In the genomic region with DNA sequence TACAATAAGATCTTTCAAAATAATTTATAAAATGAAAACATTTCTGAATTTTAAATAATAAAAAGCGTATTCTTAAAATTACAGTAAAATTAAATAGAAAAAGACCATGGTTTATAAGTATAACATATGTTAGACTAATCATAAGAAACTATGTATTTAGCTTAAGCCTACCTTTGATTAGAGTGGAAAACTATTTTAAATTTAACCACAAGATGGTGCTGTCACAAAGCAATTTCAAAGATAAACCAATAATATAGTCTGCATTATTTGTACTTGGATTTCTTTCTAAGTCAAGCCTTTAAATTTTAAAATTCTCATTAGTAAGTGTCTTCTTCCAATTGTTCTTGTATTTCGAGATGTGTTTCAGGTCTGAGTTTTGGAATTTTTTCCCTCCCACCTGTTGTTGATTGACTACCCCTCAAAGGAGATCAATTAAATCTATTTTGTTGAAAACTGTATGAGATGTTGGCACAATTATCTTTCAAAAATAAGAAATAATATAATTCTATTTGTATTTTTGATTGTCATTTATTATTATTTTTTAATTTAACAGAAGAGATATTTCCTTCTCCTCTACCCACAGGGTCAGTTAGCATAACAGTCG, we compare ENCODE assay signal across 8 cellular contexts.
DNase-seq lines count a peak whose midpoint lies in the region; ATAC-seq and TF ChIP-seq lines count a peak whose summit lies in the region.

No MANE protein-coding gene starts in this region.

- no peak for ATAC-seq in GM18519 (IDR thresholded peaks at IDR 0.05; ENCODE audit: low FRiP score, unreplicated experiment)

- H3K36me3 Mint-ChIP-seq in mesothelial cell of epicardium: no peaks in the 10 kb centered on the region
- H3K36me3 Mint-ChIP-seq in activated naive CD8-positive, alpha-beta T cell treated with anti-CD3 and anti-CD28 coated beads for 36 hours: no peaks in the 10 kb centered on the region

- no peak overlapping the region for H3K4me3 Mint-ChIP-seq in mesothelial cell of epicardium
- no peak overlapping the region for H3K4me3 Mint-ChIP-seq in activated naive CD8-positive, alpha-beta T cell treated with anti-CD3 and anti-CD28 coated beads for 36 hours

- H3K9me3 Mint-ChIP-seq in mesothelial cell of epicardium: peaks cover 1% of the 10 kb centered on the region
- no peaks in the 10 kb centered on the region for H3K9me3 Mint-ChIP-seq in activated naive CD8-positive, alpha-beta T cell treated with anti-CD3 and anti-CD28 coated beads for 36 hours

- in situ Hi-C loops in T47D (cut with HindIII; ENCODE audit: low pct_unique_long_range_greater_than_20kb, low sequenced_read_pairs): no loop called here

- peaks cover 35% of the 10 kb centered on the region for H3K4me1 Mint-ChIP-seq in mesothelial cell of epicardium
- no peaks in the 10 kb centered on the region for H3K4me1 Mint-ChIP-seq in activated naive CD8-positive, alpha-beta T cell treated with anti-CD3 and anti-CD28 coated beads for 36 hours

- no peaks in the 10 kb centered on the region for H3K27me3 Mint-ChIP-seq in mesothelial cell of epicardium (ENCODE audit: low read depth)
- no peaks in the 10 kb centered on the region for H3K27me3 Mint-ChIP-seq in activated naive CD8-positive, alpha-beta T cell treated with anti-CD3 and anti-CD28 coated beads for 36 hours

- no peak overlapping the region for H3K27ac Mint-ChIP-seq in mesothelial cell of epicardium
- no peak overlapping the region for H3K27ac Mint-ChIP-seq in activated naive CD8-positive, alpha-beta T cell treated with anti-CD3 and anti-CD28 coated beads for 36 hours

- DNase-seq in EH (ENCODE audit: low read depth) (peak; percentile 57), H4 (ENCODE audit: low spot score) (peak; percentile 8), NCI-H1694 treated with DMSO at 0.1 percent for 48 hours (lab: John Stamatoyannopoulos, UW) (peak; percentile 65), T47D (ENCODE audit: low read depth in 1 of 2, low spot score in 1 of 2) (peak; percentile 9 to 63), mesothelial cell of epicardium (ENCODE audit: low spot score in 2 of 2, unreplicated experiment in 2 of 2) (no peak)
- no peak for DNase-seq in activated naive CD8-positive, alpha-beta T cell treated with anti-CD3 and anti-CD28 coated beads for 36 hours
- no peak for DNase-seq in activated CD4-positive, alpha-beta T cell treated with anti-CD3 and anti-CD28 coated beads for 48 hours

- TF ChIP-seq CTCF in mesothelial cell of epicardium (IDR thresholded peaks at IDR 0.05; ENCODE audit: unreplicated experiment): peak; percentile 81

Comparison
In these comparisons a context has a peak if more than half of its experiments do, and no peak if none do; other contexts are left out.
1. DNase-seq: peak in EH (single experiment), H4 (single experiment), NCI-H1694 treated with DMSO at 0.1 percent for 48 hours (single experiment) and T47D (2 of 2); none in mesothelial cell of epicardium (0 of 2), activated naive CD8-positive, alpha-beta T cell treated with anti-CD3 and anti-CD28 coated beads for 36 hours (single experiment) and activated CD4-positive, alpha-beta T cell treated with anti-CD3 and anti-CD28 coated beads for 48 hours (single experiment).